24 cellular contexts compared by ENCODE assay signal in genomic region chr16:60811051-60811608, GRCh38.
"Had no signal": no experiment of that assay in that cellular context is flagged by ENCODE, and none has a peak within 500 bp of the region (broad histone marks: within the 10 kb centered on the region; RNA-seq: fewer than 3 reads in every experiment).

No MANE protein-coding gene starts in this region.

- H3K36me3 ChIP-seq: colonic mucosa, gastrocnemius medialis, pancreas, prostate gland, stomach, suprapubic skin, tibial artery had no signal

- H3K4me1 ChIP-seq: colonic mucosa, gastrocnemius medialis, pancreas, prostate gland, suprapubic skin, tibial artery had no signal

- H3K4me3 ChIP-seq: colonic mucosa, gastrocnemius medialis, pancreas, prostate gland, stomach, suprapubic skin, tibial artery had no signal

- ATAC-seq: gastrocnemius medialis; naive thymus-derived CD8-positive, alpha-beta T cell; pancreas; stimulated activated naive B cell treated with anti-CD40 and anti-IgM and Interleukin-4, amounts not matched to agents 10 μg/mL and 1 μg/mL and 100 μg/mL, for 72 hours had no signal

- H3K27me3 ChIP-seq: colonic mucosa, gastrocnemius medialis, pancreas, stomach, suprapubic skin, tibial artery had no signal

- H3K9me3 ChIP-seq: colonic mucosa, gastrocnemius medialis, pancreas, prostate gland, stomach, suprapubic skin, tibial artery had no signal

- DNase-seq: activated CD4-positive, alpha-beta memory T cell treated with anti-CD3 and anti-CD28 coated beads, Interleukin-2, amount 10 ng/mL, durations not matched to agents 7 days and 5 days; activated CD4-positive, alpha-beta T cell treated with anti-CD3 and anti-CD28 coated beads, Interleukin-2, amount 10 ng/mL, durations not matched to agents 24 days and 14 days; activated CD4-positive, CD25-positive, alpha-beta regulatory T cell treated with anti-CD3 and anti-CD28 coated beads, Interleukin-2, amount 50 U/mL, for 72 hours; activated CD8-positive, alpha-beta memory T cell treated with anti-CD3 and anti-CD28 coated beads, Interleukin-2, amount 50 U/mL, for 48 hours; activated gamma-delta T cell treated with Interleukin-2 at 50 U/mL for 16 hours; activated naive CD4-positive, alpha-beta T cell treated with anti-CD3 and anti-CD28 coated beads, Interleukin-2, amount 50 U/mL, for 16 hours; activated T-cell treated with anti-CD3 and anti-CD28 coated beads, Interleukin-2, amount 50 U/mL, for 24 hours; amniotic stem cell; cerebellar nuclear complex; colonic mucosa; effector CD8-positive, alpha-beta T cell; gastrocnemius medialis; naive thymus-derived CD8-positive, alpha-beta T cell; nucleus accumbens; pancreas; retina; stimulated activated CD4-positive, alpha-beta T cell treated with anti-CD3 and anti-CD28 coated beads, Interleukin-15, amount 100 ng/mL, for 24 hours; stimulated activated CD4-positive, alpha-beta T cell treated with anti-CD3 and anti-CD28 coated beads, Interleukin-2, amount 100 ng/mL, for 24 hours; stimulated activated naive B cell treated with anti-CD40 and anti-IgM and Interleukin-4, amounts not matched to agents 10 μg/mL and 1 μg/mL and 100 μg/mL, for 72 hours; stomach; T-helper 2 cell; tibial artery had no signal

- H3K27ac ChIP-seq: colonic mucosa, gastrocnemius medialis, pancreas, prostate gland, stomach, suprapubic skin, tibial artery had no signal
